ENCODE assay signal across 27 cellular contexts in the genomic region with DNA sequence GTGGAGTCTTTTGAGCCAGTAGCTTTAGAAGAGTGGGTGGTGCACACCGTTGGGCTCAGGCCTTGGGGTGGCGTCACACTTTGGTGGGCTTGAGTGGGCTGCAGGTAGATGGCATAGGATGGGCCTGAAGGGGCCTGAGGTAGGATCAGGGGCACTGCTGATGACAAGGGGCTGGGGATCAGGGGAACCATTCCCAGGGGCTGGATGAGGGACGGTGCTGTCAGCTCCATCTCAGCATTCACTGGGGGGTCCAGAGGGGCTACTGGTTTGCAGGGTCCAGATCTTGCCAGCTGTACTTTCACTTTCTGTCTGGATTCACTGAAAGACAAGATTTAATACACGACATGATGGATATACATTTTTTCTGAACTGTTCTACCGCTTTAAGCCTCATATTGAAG. TPM values are rescaled to one million over a fixed set of nuclear protein-coding genes. Genes with fewer than 3 reads are reported as not detected.
"Had no signal": no experiment of that assay in that cellular context is flagged by ENCODE, and none has a peak within 500 bp of the region (broad histone marks: within the 10 kb centered on the region; RNA-seq: fewer than 3 reads in every experiment).

No MANE protein-coding gene starts in this region.

- H3K36me3 ChIP-seq: pancreas, right lobe of liver, transverse colon had no signal

- H3K4me1 Mint-ChIP-seq: activated B cell treated with CpG ODN at 0.5 μM for 24 hours had no signal

- H3K27ac Mint-ChIP-seq: activated B cell treated with CpG ODN at 0.5 μM for 24 hours; activated naive CD4-positive, alpha-beta T cell treated with anti-CD3 and anti-CD28 coated beads for 36 hours; activated naive CD8-positive, alpha-beta T cell treated with anti-CD3 and anti-CD28 coated beads, Interleukin-2, amount 50 U/mL, for 24 hours; activated T-cell treated with anti-CD3 and anti-CD28 coated beads, Interleukin-2, amount 50 U/mL, for 72 hours; stimulated activated naive B cell treated with anti-CD40 and anti-IgM and Interleukin-4, amounts not matched to agents 10 μg/mL and 1 μg/mL and 100 μg/mL, for 72 hours had no signal

- H2AFZ ChIP-seq: hepatocyte had no signal

- H3K27me3 ChIP-seq: cardiac muscle cell, foreskin keratinocyte, hepatocyte, left lung, pancreas, right lobe of liver, transverse colon had no signal

- ATAC-seq: activated naive CD8-positive, alpha-beta T cell treated with anti-CD3 and anti-CD28 coated beads, Interleukin-2, amount 50 U/mL, for 24 hours; activated T-cell treated with anti-CD3 and anti-CD28 coated beads, Interleukin-2, amount 50 U/mL, for 72 hours; foreskin keratinocyte; left lung; pancreas; right lobe of liver; stimulated activated naive B cell treated with anti-CD40 and anti-IgM and Interleukin-4, amounts not matched to agents 10 μg/mL and 1 μg/mL and 100 μg/mL, for 72 hours had no signal

- H3K4me3 ChIP-seq: cardiac muscle cell, hepatocyte, left lung, pancreas, right lobe of liver, transverse colon had no signal

- H3K27me3 Mint-ChIP-seq: activated B cell treated with CpG ODN at 0.5 μM for 24 hours; activated naive CD8-positive, alpha-beta T cell treated with anti-CD3 and anti-CD28 coated beads, Interleukin-2, amount 50 U/mL, for 24 hours; stimulated activated naive B cell treated with anti-CD40 and anti-IgM and Interleukin-4, amounts not matched to agents 10 μg/mL and 1 μg/mL and 100 μg/mL, for 72 hours had no signal

- H3K36me3 Mint-ChIP-seq: stimulated activated naive B cell treated with anti-CD40 and anti-IgM and Interleukin-4, amounts not matched to agents 10 μg/mL and 1 μg/mL and 100 μg/mL, for 72 hours had no signal

- DNase-seq: activated B cell treated with CpG ODN at 0.5 μM for 24 hours; activated CD4-positive, alpha-beta T cell treated with anti-CD3 and anti-CD28 coated beads for 4 hours; activated CD4-positive, alpha-beta T cell treated with anti-CD3 and anti-CD28 coated beads, Interleukin-2, amount 50 U/mL, for 48 hours; activated effector memory CD4-positive, alpha-beta T cell treated with Interleukin-2 at 50 U/mL for 16 hours; activated naive CD4-positive, alpha-beta T cell treated with anti-CD3 and anti-CD28 coated beads for 36 hours; activated naive CD8-positive, alpha-beta T cell treated with anti-CD3 and anti-CD28 coated beads, Interleukin-2, amount 50 U/mL, for 24 hours; activated T-cell treated with anti-CD3 and anti-CD28 coated beads, Interleukin-2, amount 50 U/mL, for 72 hours; effector CD4-positive, alpha-beta T cell; erythroblast; foreskin keratinocyte; glutamatergic neuron; kidney glomerular epithelial cell; left lung; mammary epithelial cell; pancreas; right lobe of liver; small intestine; stimulated activated CD4-positive, alpha-beta T cell treated with anti-CD3 and anti-CD28 coated beads, Interleukin-15, amount 100 ng/mL, for 24 hours; stimulated activated naive B cell treated with anti-CD40 and anti-IgM and Interleukin-4, amounts not matched to agents 10 μg/mL and 1 μg/mL and 100 μg/mL, for 72 hours; T-helper 9 cell; transverse colon had no signal

- H3K4me3 Mint-ChIP-seq: activated B cell treated with CpG ODN at 0.5 μM for 24 hours; activated naive CD4-positive, alpha-beta T cell treated with anti-CD3 and anti-CD28 coated beads for 36 hours; activated naive CD8-positive, alpha-beta T cell treated with anti-CD3 and anti-CD28 coated beads, Interleukin-2, amount 50 U/mL, for 24 hours; activated T-cell treated with anti-CD3 and anti-CD28 coated beads, Interleukin-2, amount 50 U/mL, for 72 hours; nephron; stimulated activated naive B cell treated with anti-CD40 and anti-IgM and Interleukin-4, amounts not matched to agents 10 μg/mL and 1 μg/mL and 100 μg/mL, for 72 hours had no signal

- H3K9me3 ChIP-seq: left lung, pancreas, right lobe of liver, transverse colon had no signal

- H3K4me2 ChIP-seq: hepatocyte had no signal

- FAIRE-seq: pancreas, small intestine, urothelium cell line had no signal

- H3K27ac ChIP-seq: foreskin keratinocyte, hepatocyte, left lung, pancreas, right lobe of liver, transverse colon had no signal

- H3K4me1 ChIP-seq: left lung, pancreas, right lobe of liver had no signal

- H3K9me3 Mint-ChIP-seq: activated B cell treated with CpG ODN at 0.5 μM for 24 hours; activated naive CD4-positive, alpha-beta T cell treated with anti-CD3 and anti-CD28 coated beads for 36 hours; activated naive CD8-positive, alpha-beta T cell treated with anti-CD3 and anti-CD28 coated beads, Interleukin-2, amount 50 U/mL, for 24 hours; activated T-cell treated with anti-CD3 and anti-CD28 coated beads, Interleukin-2, amount 50 U/mL, for 72 hours; nephron; stimulated activated naive B cell treated with anti-CD40 and anti-IgM and Interleukin-4, amounts not matched to agents 10 μg/mL and 1 μg/mL and 100 μg/mL, for 72 hours had no signal

- H3K79me2 ChIP-seq: hepatocyte had no signal

RNA-seq across cellular contexts. Expression of a gene that starts 11.1 kb away (rescaled TPM):
- polyA plus RNA-seq: pancreas had no signal

RNA-seq across cellular contexts. Expression of a gene that starts 27.9 kb away (rescaled TPM):
- total RNA-seq: activated B cell treated with CpG ODN at 0.5 μM for 24 hours; activated naive CD4-positive, alpha-beta T cell treated with anti-CD3 and anti-CD28 coated beads for 36 hours; activated T-cell treated with anti-CD3 and anti-CD28 coated beads, Interleukin-2, amount 50 U/mL, for 72 hours; chondrocyte; foreskin keratinocyte; hepatocyte; mammary epithelial cell; temporal lobe; transverse colon had no signal
- polyA plus RNA-seq: foreskin keratinocyte, mammary epithelial cell had no signal
